In genomic region chr19:55580628-55581144, GRCh38 we compare ENCODE assay signal across 8 cellular contexts. TPM values are rescaled to one million over a fixed set of nuclear protein-coding genes. Genes with fewer than 3 reads are reported as not detected.
DNase-seq lines count a peak whose midpoint lies in the region; ATAC-seq and TF ChIP-seq lines count a peak whose summit lies in the region.

Gene ZNF579 (minus strand): TSS chr19:55580848. CDS start chr19:55579639, 1,209 bp downstream.

- H3K4me1 Mint-ChIP-seq in activated naive CD4-positive, alpha-beta T cell treated with anti-CD3 and anti-CD28 coated beads, Interleukin-2, amount 50 U/mL, for 24 hours: peaks cover 26% of the 10 kb centered on the region

- no peaks in the 10 kb centered on the region for H3K9me3 Mint-ChIP-seq in activated naive CD4-positive, alpha-beta T cell treated with anti-CD3 and anti-CD28 coated beads, Interleukin-2, amount 50 U/mL, for 24 hours

- peak within 1 kb of the TSS; percentile 93 for H3K4me3 Mint-ChIP-seq in activated naive CD4-positive, alpha-beta T cell treated with anti-CD3 and anti-CD28 coated beads, Interleukin-2, amount 50 U/mL, for 24 hours

- H3K27ac ChIP-seq in substantia nigra (ENCODE audit: low read depth, low read length, poor library complexity, severe bottlenecking): peak within 1 kb of the TSS; percentile 96

- in situ Hi-C loops in GM13976 (cut with MboI; ENCODE audit: low sequenced_read_pairs, unreplicated experiment) (no loop called here), SK-MEL-5 (cut with HindIII; ENCODE audit: low pct_unique_long_range_greater_than_20kb, low sequenced_read_pairs) (no loop called here)

- DNase-seq in GM13976 (ENCODE audit: low spot score): peak; percentile 89
- DNase-seq in MV-4-11 (lab: John Stamatoyannopoulos, UW): peak; percentile 83
- DNase-seq in SK-MEL-5 (ENCODE audit: low read depth, low spot score): peak; percentile 87
- DNase-seq in glomerular visceral epithelial cell (ENCODE audit: extremely low spot score): peak; percentile 91
- DNase-seq in occipital lobe (lab: John Stamatoyannopoulos, UW): peak; percentile 90
- peak; percentile 44 to 92 (median 84) for DNase-seq in substantia nigra (lab: John Stamatoyannopoulos, UW)

- no peak for TF ChIP-seq CTCF in GM13976 (IDR thresholded peaks at IDR 0.05; ENCODE audit: borderline replicate concordance, control extremely low read depth, extremely low read depth, insufficient read depth, missing control alignments)

- H3K27ac Mint-ChIP-seq in activated naive CD4-positive, alpha-beta T cell treated with anti-CD3 and anti-CD28 coated beads, Interleukin-2, amount 50 U/mL, for 24 hours: peak within 1 kb of the TSS; percentile 92

- no peak for ATAC-seq in GM19452 (IDR thresholded peaks at IDR 0.05; ENCODE audit: unreplicated experiment)

- H3K27me3 Mint-ChIP-seq in activated naive CD4-positive, alpha-beta T cell treated with anti-CD3 and anti-CD28 coated beads, Interleukin-2, amount 50 U/mL, for 24 hours: no peaks in the 10 kb centered on the region

- peaks cover 12% of the 10 kb centered on the region for H3K36me3 Mint-ChIP-seq in activated naive CD4-positive, alpha-beta T cell treated with anti-CD3 and anti-CD28 coated beads, Interleukin-2, amount 50 U/mL, for 24 hours

RNA-seq across cellular contexts. Expression of gene ZNF579, which starts in this region (rescaled TPM):
- 2.4 and 3.8 TPM in 2 replicates for total RNA-seq in SK-MEL-5 (2014; rRNA removed; shearing (Covaris generic))
- 8.3 and 11.0 TPM in 2 replicates for polyA plus RNA-seq in SK-MEL-5 (2015; cell fraction: cytosol; rRNA removed)
- polyA plus RNA-seq in SK-MEL-5 (2015; cell fraction: nucleus; rRNA removed): 14.2 and 18.3 TPM in 2 replicates
- 4.2 TPM for total RNA-seq in occipital lobe
